Comparison of ENCODE assay signal across 1 cellular context in the genomic region with DNA sequence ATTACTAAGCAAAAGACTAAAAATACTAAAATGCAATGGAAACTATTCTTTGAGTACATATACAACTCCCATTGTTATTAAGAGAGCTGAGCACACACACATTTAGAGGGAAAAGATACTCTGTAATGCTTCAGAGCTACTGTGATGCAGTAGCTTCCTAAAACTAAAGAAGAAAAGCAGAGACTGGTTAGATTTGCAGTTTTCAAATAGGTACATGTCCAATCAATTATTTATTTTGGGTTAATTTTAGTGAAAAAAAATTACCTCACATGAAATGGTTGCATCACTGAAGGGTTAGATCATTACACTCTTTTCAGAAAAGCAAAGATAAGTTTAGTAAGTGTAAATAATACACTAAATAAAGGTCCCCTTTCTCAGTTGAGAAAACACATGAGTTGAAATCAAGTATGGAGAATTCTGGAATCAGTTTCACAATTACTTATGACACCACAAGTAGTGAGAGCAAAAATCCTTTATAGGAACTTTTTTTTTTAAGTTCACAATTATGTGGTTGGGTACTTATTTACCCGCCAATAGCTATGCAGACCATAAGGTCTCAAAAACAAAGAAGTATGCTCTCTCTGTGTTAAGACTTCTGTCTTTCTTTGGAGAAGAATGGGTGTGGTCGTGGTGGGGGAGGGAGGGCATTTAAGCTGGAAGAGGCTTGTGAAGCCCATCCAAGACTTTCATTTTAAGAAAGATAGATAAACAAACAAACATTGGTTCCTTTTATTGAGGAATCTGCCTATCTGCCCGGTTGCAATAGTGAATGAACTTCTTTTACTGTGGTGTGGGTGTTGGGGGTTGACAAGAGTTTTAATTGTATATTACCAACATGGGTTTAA.
TF ChIP-seq lines count a peak whose summit lies in the region.

No MANE protein-coding gene starts in this region.

TF ChIP-seq in SK-N-SH treated with all-trans-retinoic acid at 6 μM for 48 hours, 23 proteins besides CTCF, POLR2A, EP300 and RAD21 (continued from another document):
- TF ChIP-seq CSRNP3 (CRISPR knock-in tag; IDR thresholded peaks at IDR 0.05) = no peak
- no peak for TF ChIP-seq TOX (CRISPR knock-in tag; IDR thresholded peaks at IDR 0.05; ENCODE audit: borderline replicate concordance)
- TF ChIP-seq TCF4 (CRISPR knock-in tag; IDR thresholded peaks at IDR 0.05; ENCODE audit: borderline replicate concordance) = no peak
- no peak for TF ChIP-seq ARNTL (CRISPR knock-in tag; IDR thresholded peaks at IDR 0.05; ENCODE audit: borderline replicate concordance, low read depth)
- no peak for TF ChIP-seq SNAI2 (CRISPR knock-in tag; IDR thresholded peaks at IDR 0.05)
- no peak for TF ChIP-seq ESRRG (CRISPR knock-in tag; IDR thresholded peaks at IDR 0.05)
- no peak for TF ChIP-seq RARB (CRISPR knock-in tag; IDR thresholded peaks at IDR 0.05)
- TF ChIP-seq GLIS3 (CRISPR knock-in tag; IDR thresholded peaks at IDR 0.05) = no peak
- no peak for TF ChIP-seq ZNF565 (CRISPR knock-in tag; conservative IDR thresholded peaks at IDR 0.05; ENCODE audit: low read depth)
- no peak for TF ChIP-seq ZNF70 (CRISPR knock-in tag; IDR thresholded peaks at IDR 0.05)
- no peak for TF ChIP-seq ZNF8 (CRISPR knock-in tag; IDR thresholded peaks at IDR 0.05)
